Comparison of ENCODE assay signal across 1 cellular context in the genomic region with DNA sequence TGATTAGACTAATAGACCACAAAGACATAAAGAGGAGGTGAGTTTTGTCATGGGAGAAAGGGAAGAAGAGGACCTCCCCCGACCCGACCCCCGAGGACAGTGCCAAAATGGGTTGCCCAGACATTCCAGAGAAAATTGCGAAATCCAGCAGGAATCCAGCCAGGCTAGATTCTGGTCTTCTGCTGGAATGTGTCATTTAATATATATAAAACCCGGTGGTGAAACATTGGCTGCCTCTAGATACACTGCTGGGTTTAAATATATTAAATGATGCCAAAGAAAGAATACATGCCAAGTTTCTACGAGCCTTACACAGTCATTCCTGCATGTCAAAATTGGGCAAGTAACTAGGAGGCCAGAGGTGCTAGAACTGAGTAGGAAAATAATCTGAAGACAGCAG.
TF ChIP-seq lines count a peak whose summit lies in the region.

No MANE protein-coding gene starts in this region.

TF ChIP-seq in SK-N-SH, 30 proteins besides CTCF, POLR2A, EP300 and RAD21 (continued from another document):
- TF ChIP-seq, protein P1, sequence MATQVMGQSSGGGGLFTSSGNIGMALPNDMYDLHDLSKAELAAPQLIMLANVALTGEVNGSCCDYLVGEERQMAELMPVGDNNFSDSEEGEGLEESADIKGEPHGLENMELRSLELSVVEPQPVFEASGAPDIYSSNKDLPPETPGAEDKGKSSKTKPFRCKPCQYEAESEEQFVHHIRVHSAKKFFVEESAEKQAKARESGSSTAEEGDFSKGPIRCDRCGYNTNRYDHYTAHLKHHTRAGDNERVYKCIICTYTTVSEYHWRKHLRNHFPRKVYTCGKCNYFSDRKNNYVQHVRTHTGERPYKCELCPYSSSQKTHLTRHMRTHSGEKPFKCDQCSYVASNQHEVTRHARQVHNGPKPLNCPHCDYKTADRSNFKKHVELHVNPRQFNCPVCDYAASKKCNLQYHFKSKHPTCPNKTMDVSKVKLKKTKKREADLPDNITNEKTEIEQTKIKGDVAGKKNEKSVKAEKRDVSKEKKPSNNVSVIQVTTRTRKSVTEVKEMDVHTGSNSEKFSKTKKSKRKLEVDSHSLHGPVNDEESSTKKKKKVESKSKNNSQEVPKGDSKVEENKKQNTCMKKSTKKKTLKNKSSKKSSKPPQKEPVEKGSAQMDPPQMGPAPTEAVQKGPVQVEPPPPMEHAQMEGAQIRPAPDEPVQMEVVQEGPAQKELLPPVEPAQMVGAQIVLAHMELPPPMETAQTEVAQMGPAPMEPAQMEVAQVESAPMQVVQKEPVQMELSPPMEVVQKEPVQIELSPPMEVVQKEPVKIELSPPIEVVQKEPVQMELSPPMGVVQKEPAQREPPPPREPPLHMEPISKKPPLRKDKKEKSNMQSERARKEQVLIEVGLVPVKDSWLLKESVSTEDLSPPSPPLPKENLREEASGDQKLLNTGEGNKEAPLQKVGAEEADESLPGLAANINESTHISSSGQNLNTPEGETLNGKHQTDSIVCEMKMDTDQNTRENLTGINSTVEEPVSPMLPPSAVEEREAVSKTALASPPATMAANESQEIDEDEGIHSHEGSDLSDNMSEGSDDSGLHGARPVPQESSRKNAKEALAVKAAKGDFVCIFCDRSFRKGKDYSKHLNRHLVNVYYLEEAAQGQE (IDR thresholded peaks at IDR 0.05; ENCODE audit: low read depth, low read length) = no peak
- TF ChIP-seq POLR2AphosphoS5 (IDR thresholded peaks at IDR 0.05; ENCODE audit: low read depth, low read length) = no peak
- no peak for TF ChIP-seq CHD2 (IDR thresholded peaks at IDR 0.05; ENCODE audit: low read length, partially characterized antibody)
- TF ChIP-seq USF1 (IDR thresholded peaks at IDR 0.05; ENCODE audit: borderline replicate concordance, low read depth) = no peak
